Comparison of ENCODE assay signal across 1 cellular context in genomic region chr12:57744777-57745484, GRCh38.
TF ChIP-seq lines count a peak whose summit lies in the region.

TSPAN31 (plus strand) TSS chr12:57745039; CDS start chr12:57745155, 116 bp downstream.

TF ChIP-seq in HepG2, 621 proteins besides CTCF, POLR2A, EP300 and RAD21 (continued from another document and continues in another):
- TF ChIP-seq KDM5B (CRISPR knock-in tag; IDR thresholded peaks at IDR 0.05; ENCODE audit: borderline replicate concordance) (peak; percentile 61; the same call in 1 of the 2 replicates), NFRKB (IDR thresholded peaks at IDR 0.05) (no peak), ZNF773 (CRISPR knock-in tag; IDR thresholded peaks at IDR 0.05; ENCODE audit: borderline replicate concordance) (no peak), ZNF17 (CRISPR knock-in tag; IDR thresholded peaks at IDR 0.05) (no peak), KLF15 (CRISPR knock-in tag; IDR thresholded peaks at IDR 0.05; ENCODE audit: borderline replicate concordance) (no peak), CBX2 (IDR thresholded peaks at IDR 0.05; ENCODE audit: low read depth, low read length) (no peak), CBX2 (CRISPR knock-in tag; IDR thresholded peaks at IDR 0.05; ENCODE audit: low read depth) (no peak), NKX3-1 (CRISPR knock-in tag; IDR thresholded peaks at IDR 0.05) (no peak), ZBTB38 (CRISPR knock-in tag; IDR thresholded peaks at IDR 0.05) (no peak), PLRG1 (conservative IDR thresholded peaks at IDR 0.05) (no peak), HDAC2 (CRISPR knock-in tag; IDR thresholded peaks at IDR 0.05) (0 out of 2 replicates have a peak, but pooled peaks have one; percentile 11), JDP2 (CRISPR knock-in tag; IDR thresholded peaks at IDR 0.05; ENCODE audit: borderline replicate concordance) (no peak), ZBTB1 (CRISPR knock-in tag; IDR thresholded peaks at IDR 0.05; ENCODE audit: borderline replicate concordance) (no peak), ZUFSP (CRISPR knock-in tag; IDR thresholded peaks at IDR 0.05; ENCODE audit: borderline replicate concordance) (no peak), THAP11 (CRISPR knock-in tag; IDR thresholded peaks at IDR 0.05) (peak; percentile 66; the same call in 1 of the 2 replicates), PAWR (CRISPR knock-in tag; IDR thresholded peaks at IDR 0.05; ENCODE audit: borderline replicate concordance) (no peak), RFXANK (CRISPR knock-in tag; IDR thresholded peaks at IDR 0.05) (peak; percentile 77; the same call in 1 of the 2 replicates), PBX2 (CRISPR knock-in tag; IDR thresholded peaks at IDR 0.05) (peak; percentile 90), ZNF891 (CRISPR knock-in tag; IDR thresholded peaks at IDR 0.05) (no peak), AGO1 (IDR thresholded peaks at IDR 0.05; ENCODE audit: low read depth, low read length, poor library complexity, severe bottlenecking) (peak; percentile 91), MAF1 (CRISPR knock-in tag; IDR thresholded peaks at IDR 0.05; ENCODE audit: borderline replicate concordance) (no peak; the same call in 1 of the 2 replicates), MAFF (IDR thresholded peaks at IDR 0.05; ENCODE audit: low read depth, low read length) (no peak), ZNF546 (CRISPR knock-in tag; conservative IDR thresholded peaks at IDR 0.05) (no peak), FOXK1 (CRISPR knock-in tag; IDR thresholded peaks at IDR 0.05; ENCODE audit: borderline replicate concordance, low read depth) (no peak), GPN1 (CRISPR knock-in tag; IDR thresholded peaks at IDR 0.05; ENCODE audit: borderline replicate concordance) (no peak), KLF11 (CRISPR knock-in tag; IDR thresholded peaks at IDR 0.05) (no peak), ZBTB43 (CRISPR knock-in tag; conservative IDR thresholded peaks at IDR 0.05) (no peak), MLXIP (CRISPR knock-in tag; IDR thresholded peaks at IDR 0.05; ENCODE audit: borderline replicate concordance) (no peak), ZNF331 (CRISPR knock-in tag; IDR thresholded peaks at IDR 0.05) (no peak), ZNF678 (CRISPR knock-in tag; IDR thresholded peaks at IDR 0.05) (no peak), ZBTB4 (CRISPR knock-in tag; IDR thresholded peaks at IDR 0.05; ENCODE audit: borderline replicate concordance) (no peak), ATF5 (CRISPR knock-in tag; IDR thresholded peaks at IDR 0.05; ENCODE audit: low read depth) (no peak), SP2 (CRISPR knock-in tag; IDR thresholded peaks at IDR 0.05) (peak; percentile 90), ZNF781 (CRISPR knock-in tag; IDR thresholded peaks at IDR 0.05; ENCODE audit: borderline replicate concordance, not compliant biosample characterization) (no peak)
- TF ChIP-seq, protein P1, sequence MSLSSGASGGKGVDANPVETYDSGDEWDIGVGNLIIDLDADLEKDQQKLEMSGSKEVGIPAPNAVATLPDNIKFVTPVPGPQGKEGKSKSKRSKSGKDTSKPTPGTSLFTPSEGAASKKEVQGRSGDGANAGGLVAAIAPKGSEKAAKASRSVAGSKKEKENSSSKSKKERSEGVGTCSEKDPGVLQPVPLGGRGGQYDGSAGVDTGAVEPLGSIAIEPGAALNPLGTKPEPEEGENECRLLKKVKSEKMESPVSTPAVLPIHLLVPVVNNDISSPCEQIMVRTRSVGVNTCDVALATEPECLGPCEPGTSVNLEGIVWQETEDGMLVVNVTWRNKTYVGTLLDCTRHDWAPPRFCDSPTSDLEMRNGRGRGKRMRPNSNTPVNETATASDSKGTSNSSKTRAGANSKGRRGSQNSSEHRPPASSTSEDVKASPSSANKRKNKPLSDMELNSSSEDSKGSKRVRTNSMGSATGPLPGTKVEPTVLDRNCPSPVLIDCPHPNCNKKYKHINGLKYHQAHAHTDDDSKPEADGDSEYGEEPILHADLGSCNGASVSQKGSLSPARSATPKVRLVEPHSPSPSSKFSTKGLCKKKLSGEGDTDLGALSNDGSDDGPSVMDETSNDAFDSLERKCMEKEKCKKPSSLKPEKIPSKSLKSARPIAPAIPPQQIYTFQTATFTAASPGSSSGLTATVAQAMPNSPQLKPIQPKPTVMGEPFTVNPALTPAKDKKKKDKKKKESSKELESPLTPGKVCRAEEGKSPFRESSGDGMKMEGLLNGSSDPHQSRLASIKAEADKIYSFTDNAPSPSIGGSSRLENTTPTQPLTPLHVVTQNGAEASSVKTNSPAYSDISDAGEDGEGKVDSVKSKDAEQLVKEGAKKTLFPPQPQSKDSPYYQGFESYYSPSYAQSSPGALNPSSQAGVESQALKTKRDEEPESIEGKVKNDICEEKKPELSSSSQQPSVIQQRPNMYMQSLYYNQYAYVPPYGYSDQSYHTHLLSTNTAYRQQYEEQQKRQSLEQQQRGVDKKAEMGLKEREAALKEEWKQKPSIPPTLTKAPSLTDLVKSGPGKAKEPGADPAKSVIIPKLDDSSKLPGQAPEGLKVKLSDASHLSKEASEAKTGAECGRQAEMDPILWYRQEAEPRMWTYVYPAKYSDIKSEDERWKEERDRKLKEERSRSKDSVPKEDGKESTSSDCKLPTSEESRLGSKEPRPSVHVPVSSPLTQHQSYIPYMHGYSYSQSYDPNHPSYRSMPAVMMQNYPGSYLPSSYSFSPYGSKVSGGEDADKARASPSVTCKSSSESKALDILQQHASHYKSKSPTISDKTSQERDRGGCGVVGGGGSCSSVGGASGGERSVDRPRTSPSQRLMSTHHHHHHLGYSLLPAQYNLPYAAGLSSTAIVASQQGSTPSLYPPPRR (CRISPR knock-in tag; IDR thresholded peaks at IDR 0.05; ENCODE audit: borderline replicate concordance), result 0 out of 2 replicates have a peak, but pooled peaks have one; percentile 13
- TF ChIP-seq, protein P2, sequence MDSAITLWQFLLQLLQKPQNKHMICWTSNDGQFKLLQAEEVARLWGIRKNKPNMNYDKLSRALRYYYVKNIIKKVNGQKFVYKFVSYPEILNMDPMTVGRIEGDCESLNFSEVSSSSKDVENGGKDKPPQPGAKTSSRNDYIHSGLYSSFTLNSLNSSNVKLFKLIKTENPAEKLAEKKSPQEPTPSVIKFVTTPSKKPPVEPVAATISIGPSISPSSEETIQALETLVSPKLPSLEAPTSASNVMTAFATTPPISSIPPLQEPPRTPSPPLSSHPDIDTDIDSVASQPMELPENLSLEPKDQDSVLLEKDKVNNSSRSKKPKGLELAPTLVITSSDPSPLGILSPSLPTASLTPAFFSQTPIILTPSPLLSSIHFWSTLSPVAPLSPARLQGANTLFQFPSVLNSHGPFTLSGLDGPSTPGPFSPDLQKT (CRISPR knock-in tag; IDR thresholded peaks at IDR 0.05; ENCODE audit: borderline replicate concordance), result 0 out of 2 replicates have a peak, but pooled peaks have one; percentile 10
- TF ChIP-seq, protein P3, sequence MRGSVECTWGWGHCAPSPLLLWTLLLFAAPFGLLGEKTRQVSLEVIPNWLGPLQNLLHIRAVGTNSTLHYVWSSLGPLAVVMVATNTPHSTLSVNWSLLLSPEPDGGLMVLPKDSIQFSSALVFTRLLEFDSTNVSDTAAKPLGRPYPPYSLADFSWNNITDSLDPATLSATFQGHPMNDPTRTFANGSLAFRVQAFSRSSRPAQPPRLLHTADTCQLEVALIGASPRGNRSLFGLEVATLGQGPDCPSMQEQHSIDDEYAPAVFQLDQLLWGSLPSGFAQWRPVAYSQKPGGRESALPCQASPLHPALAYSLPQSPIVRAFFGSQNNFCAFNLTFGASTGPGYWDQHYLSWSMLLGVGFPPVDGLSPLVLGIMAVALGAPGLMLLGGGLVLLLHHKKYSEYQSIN (CRISPR knock-in tag; IDR thresholded peaks at IDR 0.05; ENCODE audit: borderline replicate concordance), result no peak
- TF ChIP-seq, protein P4, sequence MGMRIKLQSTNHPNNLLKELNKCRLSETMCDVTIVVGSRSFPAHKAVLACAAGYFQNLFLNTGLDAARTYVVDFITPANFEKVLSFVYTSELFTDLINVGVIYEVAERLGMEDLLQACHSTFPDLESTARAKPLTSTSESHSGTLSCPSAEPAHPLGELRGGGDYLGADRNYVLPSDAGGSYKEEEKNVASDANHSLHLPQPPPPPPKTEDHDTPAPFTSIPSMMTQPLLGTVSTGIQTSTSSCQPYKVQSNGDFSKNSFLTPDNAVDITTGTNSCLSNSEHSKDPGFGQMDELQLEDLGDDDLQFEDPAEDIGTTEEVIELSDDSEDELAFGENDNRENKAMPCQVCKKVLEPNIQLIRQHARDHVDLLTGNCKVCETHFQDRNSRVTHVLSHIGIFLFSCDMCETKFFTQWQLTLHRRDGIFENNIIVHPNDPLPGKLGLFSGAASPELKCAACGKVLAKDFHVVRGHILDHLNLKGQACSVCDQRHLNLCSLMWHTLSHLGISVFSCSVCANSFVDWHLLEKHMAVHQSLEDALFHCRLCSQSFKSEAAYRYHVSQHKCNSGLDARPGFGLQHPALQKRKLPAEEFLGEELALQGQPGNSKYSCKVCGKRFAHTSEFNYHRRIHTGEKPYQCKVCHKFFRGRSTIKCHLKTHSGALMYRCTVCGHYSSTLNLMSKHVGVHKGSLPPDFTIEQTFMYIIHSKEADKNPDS (CRISPR knock-in tag; IDR thresholded peaks at IDR 0.05), result no peak
